8 cellular contexts compared by ENCODE assay signal in the genomic region with DNA sequence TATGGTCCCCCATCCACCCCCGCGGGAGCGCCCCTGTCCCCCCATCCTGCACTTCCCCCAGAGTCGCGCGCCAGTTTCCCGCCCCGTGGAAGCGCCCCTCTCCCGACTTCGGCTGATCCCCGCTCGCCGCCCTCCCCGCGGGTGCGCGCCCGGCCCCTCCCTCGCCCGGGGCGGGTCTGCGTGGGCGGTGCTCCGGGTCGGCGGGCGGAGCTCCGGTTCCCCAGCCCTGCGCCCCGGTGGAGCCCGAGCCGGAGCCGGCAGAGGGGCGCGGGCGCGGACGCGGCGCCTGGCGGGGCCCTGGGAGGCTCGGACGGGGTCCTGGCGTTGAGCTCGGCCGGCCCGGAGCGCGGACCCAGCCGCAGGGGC. TPM values are rescaled to one million over a fixed set of nuclear protein-coding genes. Genes with fewer than 3 reads are reported as not detected.
A peak's percentile ranks its signal among the peaks of the same experiment; 100 is the strongest.
DNase-seq lines count a peak whose midpoint lies in the region; ATAC-seq and TF ChIP-seq lines count a peak whose summit lies in the region.

A gene (plus strand): TSS at position 223 of the 366 bp plus-strand sequence. CDS start 148 bp downstream, outside the sequence.

- peaks cover 3% of the 10 kb centered on the region; the same call in 1 of the 2 replicates for H3K4me1 ChIP-seq in Panc1 (ENCODE audit: control insufficient read depth, insufficient read depth, low read length)
- peaks cover 6 to 10% of the 10 kb centered on the region in 2 donors for H3K4me1 ChIP-seq in adrenal gland (replicated peaks in 1 of 2)
- H3K4me1 ChIP-seq in iPS-20b (ENCODE audit: insufficient read depth, low read length) = peaks cover 39% of the 10 kb centered on the region

- H3K4me3 ChIP-seq in Panc1 (ENCODE audit: low read depth in 2 of 2, low read length in 2 of 2) (peak within 1 kb of the TSS; percentile 4 to 30; a peak in 2 of 4 replicates), adrenal gland (peak within 1 kb of the TSS in 2 of 4 donors; percentile 36 to 56), iPS-20b (ENCODE audit: low read length) (peak within 1 kb of the TSS; percentile 75)

- no peaks in the 10 kb centered on the region for H3K27me3 ChIP-seq in Panc1 (ENCODE audit: control insufficient read depth, insufficient read depth, low read length)
- peaks cover 29% of the 10 kb centered on the region for H3K27me3 ChIP-seq in adrenal gland
- H3K27me3 ChIP-seq in iPS-20b (ENCODE audit: insufficient read depth, low read length) = peaks cover 53% of the 10 kb centered on the region

- in situ Hi-C loops in Panc1 (cut with HindIII; ENCODE audit: low pct_unique_long_range_greater_than_20kb, low sequenced_read_pairs) = no loop called here

- DNase-seq in Panc1 (ENCODE audit: low read depth, low spot score) = no peak
- DNase-seq in adrenal gland = peak in 4 of 7 donors; percentile 10 to 58 (median 42)
- peak; percentile 22 to 46 (median 46) for DNase-seq in stimulated activated CD4-positive, alpha-beta T cell treated with anti-CD3 and anti-CD28 coated beads, TNF-alpha, amount 100 ng/mL, for 4 hours (ENCODE audit: low read depth in 3 of 3)
- no peak for DNase-seq in NCI-H1048 (lab: John Stamatoyannopoulos, UW)
- no peak for DNase-seq in DMS153 treated with DMSO at 0.1 percent for 48 hours (lab: John Stamatoyannopoulos, UW; ENCODE audit: unreplicated experiment)

- no TSS peak for BruUV-seq in Panc1 (replicated peaks; lab: Mats Ljungman, UMichigan)

- POLR2A ChIA-PET in Panc1 (lab: Charles Lee) = no interaction called here

- ATAC-seq in GM18868 (IDR thresholded peaks at IDR 0.05; ENCODE audit: unreplicated experiment) = peak; percentile 48
- no peak for ATAC-seq in Panc1
- ATAC-seq in GM21390 (IDR thresholded peaks at IDR 0.05; ENCODE audit: unreplicated experiment) = no peak

- peak within 1 kb of the TSS; percentile 68; the same call in 1 of the 2 replicates for H3K9ac ChIP-seq in iPS-20b (ENCODE audit: low read depth, low read length)

- TF ChIP-seq CTCF in Panc1 (IDR thresholded peaks at IDR 0.05) = no peak
- no peak for TF ChIP-seq CTCF in adrenal gland (IDR thresholded peaks at IDR 0.05)

- no peak within 1 kb of the TSS for H3K27ac ChIP-seq in Panc1 (ENCODE audit: low read length)
- no peak within 1 kb of the TSS for H3K27ac ChIP-seq in adrenal gland
- no peak within 1 kb of the TSS for H3K27ac ChIP-seq in iPS-20b (ENCODE audit: low read length)

- WGBS in adrenal gland, 4 donors = 1 to 2% methylated on average over 50 to 51 of the region's 51 CpGs; no CpG with 5 or more reads in 2 of the 4 donors

- intact Hi-C loops in Panc1 (cut with micrococcal nuclease; ENCODE audit: unreplicated experiment) (loop anchor here (5.0 kb wide), 1 partner anchor 192 kb away; no protein-coding TSS in a partner anchor), adrenal gland (cut with DNase I) (no loop called here)

- H3K9me3 ChIP-seq in Panc1 (ENCODE audit: control insufficient read depth, insufficient read depth, low read depth, low read length) = no peaks in the 10 kb centered on the region
- H3K9me3 ChIP-seq in adrenal gland (replicated peaks in 1 of 3) = no peaks in the 10 kb centered on the region
- no peaks in the 10 kb centered on the region for H3K9me3 ChIP-seq in iPS-20b (ENCODE audit: insufficient read depth, low read depth, low read length)

- CTCF ChIA-PET in Panc1 (lab: Charles Lee) = no interaction called here

- TF ChIP-seq POLR2A in adrenal gland (IDR thresholded peaks at IDR 0.05) = no peak

- H3K36me3 ChIP-seq in Panc1 (ENCODE audit: control insufficient read depth, insufficient read depth, low read length) (no peaks in the 10 kb centered on the region), adrenal gland (replicated peaks in 1 of 2) (no peaks in the 10 kb centered on the region), iPS-20b (ENCODE audit: insufficient read depth, low read depth, low read length) (no peaks in the 10 kb centered on the region)

RNA-seq across cellular contexts. Expression of the gene that starts here (rescaled TPM):
- total RNA-seq in Panc1 (2021; ENCODE audit: unreplicated experiment) = not detected
- polyA plus RNA-seq in Panc1 (2012; ENCODE audit: insufficient read length) = not detected
- 1 to 10 TPM in 4 of 8 donors, under 1 TPM in 3, not detected in 1; 0.26 to 4.3 (median 1.1) TPM for total RNA-seq in adrenal gland
- 1 to 10 TPM in 1 of 3 donors, under 1 TPM in 2; 0.48 to 1.5 (median 0.72) TPM for polyA plus RNA-seq in adrenal gland

Comparison
In these comparisons a context has a peak if more than half of its experiments do, and no peak if none do; other contexts are left out.
1. DNase-seq: peak in adrenal gland (4 of 7) and stimulated activated CD4-positive, alpha-beta T cell treated with anti-CD3 and anti-CD28 coated beads, TNF-alpha, amount 100 ng/mL, for 4 hours (3 of 3); none in Panc1 (single experiment), NCI-H1048 (single experiment) and DMS153 treated with DMSO at 0.1 percent for 48 hours (single experiment).